ENCODE assay signal across 1 cellular context in genomic region chr16:67406628-67407027, GRCh38.
TF ChIP-seq lines count a peak whose summit lies in the region.

No MANE protein-coding gene starts in this region.

TF ChIP-seq in K562, 482 proteins besides CTCF, POLR2A, EP300 and RAD21:
- TF ChIP-seq EGR1 (conservative IDR thresholded peaks at IDR 0.05) (0 out of 2 replicates have a peak, but pooled peaks have one; percentile 14), SIX5 (IDR thresholded peaks at IDR 0.05; ENCODE audit: borderline replicate concordance in 1 of 2, insufficient read depth in 1 of 2, low read depth in 1 of 2, low read length in 2 of 2) (no peak)
